Comparison of ENCODE assay signal across 7 cellular contexts in genomic region chr7:90152642-90153253, GRCh38. TPM values are rescaled to one million over a fixed set of nuclear protein-coding genes. Genes with fewer than 3 reads are reported as not detected.
A peak's percentile ranks its signal among the peaks of the same experiment; 100 is the strongest.
DNase-seq lines count a peak whose midpoint lies in the region; TF ChIP-seq lines count a peak whose summit lies in the region.
"Not testable (repeated sequence)": the region's sequence is repeated elsewhere in the genome, so short reads cannot be mapped to it uniquely, and the experiment has no call there.

No MANE protein-coding gene starts in this region.

- TF ChIP-seq CTCF in HEK293 (tag by site-specific recombination; IDR thresholded peaks at IDR 0.05), result not testable (repeated sequence)
- peak in 5 of 6 experiments; percentile 54 to 81 (median 74) for TF ChIP-seq CTCF in Peyer's patch (IDR thresholded peaks at IDR 0.05)
- TF ChIP-seq CTCF in brain (conservative IDR thresholded peaks at IDR 0.05), result peak; percentile 73 to 85
- peak; percentile 80 for TF ChIP-seq CTCF in neural cell (IDR thresholded peaks at IDR 0.05; ENCODE audit: poor library complexity, severe bottlenecking)

- TF ChIP-seq EP300 in neural cell (conservative IDR thresholded peaks at IDR 0.05; ENCODE audit: poor library complexity, severe bottlenecking), result not testable (repeated sequence)

- H3K27me3 Mint-ChIP-seq in brain, result peaks cover 21% of the 10 kb centered on the region

- TF ChIP-seq POLR2A in Peyer's patch (IDR thresholded peaks at IDR 0.05), result not testable (repeated sequence)

- H3K36me3 Mint-ChIP-seq in brain, result not testable (repeated sequence)

- H3K9ac ChIP-seq in neural cell (ENCODE audit: low read length), result not testable (repeated sequence)

- CTCF ChIA-PET in HEK293 (lab: Yijun Ruan, JAX), result interaction anchor here (0.6 to 2.9 kb wide), 11 partner anchors 59 to 413 kb away, joined by 3 to 16 read pairs (median 5); partner anchors contain the start of gene STEAP2

- not testable (repeated sequence) for H3K4me2 ChIP-seq in neural cell (ENCODE audit: low read length)

- not testable (repeated sequence) for H3K9me2 ChIP-seq in neural cell (ENCODE audit: insufficient read depth, low read length)

- DNase-seq in DMS53 treated with DMSO at 0.1 percent for 48 hours (lab: John Stamatoyannopoulos, UW; ENCODE audit: unreplicated experiment) (peak; percentile 89), NCI-H1694 treated with DMSO at 0.1 percent for 48 hours (lab: John Stamatoyannopoulos, UW) (peak; percentile 52), glomerular visceral epithelial cell (ENCODE audit: extremely low spot score) (peak; percentile 63)
- DNase-seq in Peyer's patch, result not testable (repeated sequence)

- H3K4me3 ChIP-seq in HEK293 (ENCODE audit: low read depth, low read length); Peyer's patch; neural cell (ENCODE audit: low read length): not testable (repeated sequence)

- H3K27me3 ChIP-seq in Peyer's patch; neural cell (ENCODE audit: insufficient read depth, low read depth, low read length): not testable (repeated sequence)

- not testable (repeated sequence) for H3K4me1 ChIP-seq in HEK293 (ENCODE audit: control insufficient read depth, insufficient read depth, low read length); Peyer's patch

- H3K79me2 ChIP-seq in neural cell (replicated peaks; ENCODE audit: insufficient read depth, low read length), result not testable (repeated sequence)

- H4K20me1 ChIP-seq in neural cell (ENCODE audit: insufficient read depth), result not testable (repeated sequence)

- not testable (repeated sequence) for H3K27ac ChIP-seq in HEK293 (ENCODE audit: extremely low read depth, low read depth, low read length); Peyer's patch; neural cell (ENCODE audit: low read length)

- H3K9me3 ChIP-seq in HEK293 (ENCODE audit: control insufficient read depth, insufficient read depth, low read depth, low read length); Peyer's patch; neural cell (ENCODE audit: low read length): not testable (repeated sequence)

- H3K9me3 Mint-ChIP-seq in brain, result not testable (repeated sequence)

- H3K4me3 Mint-ChIP-seq in brain, result peak overlapping the region; percentile 22 to 83 (median 63)

- POLR2A ChIA-PET in HEK293 (lab: Yijun Ruan, JAX), result not testable (repeated sequence)

- TF ChIP-seq RAD21 in neural cell (conservative IDR thresholded peaks at IDR 0.05), result peak; percentile 82

- H3K27ac Mint-ChIP-seq in brain, result peak overlapping the region in 2 of 5 experiments; percentile 76 to 81

- not testable (repeated sequence) for H3F3A ChIP-seq in neural cell (ENCODE audit: insufficient read depth, low read length, poor library complexity, severe bottlenecking)

- not testable (repeated sequence) for H3K4me1 Mint-ChIP-seq in brain

- H3K36me3 ChIP-seq in HEK293 (ENCODE audit: control insufficient read depth in 2 of 2, insufficient read depth in 1 of 2, low read length in 2 of 2); Peyer's patch; neural cell (ENCODE audit: insufficient read depth, low read length): not testable (repeated sequence)

- H2AFZ ChIP-seq in neural cell (ENCODE audit: low read depth, low read length), result not testable (repeated sequence)

TF ChIP-seq in HEK293, 187 proteins besides CTCF, POLR2A, EP300 and RAD21:
- peak; percentile 79 for TF ChIP-seq ZNF654 (tag by site-specific recombination; IDR thresholded peaks at IDR 0.05; ENCODE audit: low read depth)
- peak; percentile 86 for TF ChIP-seq SCRT2 (tag by site-specific recombination; IDR thresholded peaks at IDR 0.05)
- 0 out of 2 replicates have a peak, but pooled peaks have one; percentile 39 for TF ChIP-seq ZNF660 (tag by site-specific recombination; IDR thresholded peaks at IDR 0.05)
- TF ChIP-seq ZNF362 (tag by site-specific recombination; IDR thresholded peaks at IDR 0.05), result peak; percentile 88
- TF ChIP-seq SCRT1 (tag by site-specific recombination; IDR thresholded peaks at IDR 0.05; ENCODE audit: borderline replicate concordance), result peak; percentile 63; the same call in 1 of the 2 replicates
- 0 out of 2 replicates have a peak, but pooled peaks have one; percentile 47 for TF ChIP-seq WT1 (tag by site-specific recombination; IDR thresholded peaks at IDR 0.05)

TF ChIP-seq in neural cell, 6 proteins besides CTCF, POLR2A, EP300 and RAD21:
- peak; percentile 87 for TF ChIP-seq SMC3 (conservative IDR thresholded peaks at IDR 0.05; ENCODE audit: poor library complexity)

RNA-seq across cellular contexts. Expression of gene STEAP1, which starts 1.5 kb away (rescaled TPM):
- total RNA-seq in Peyer's patch, result 1 to 10 TPM; 2.0 to 6.6 (median 3.9) TPM
- polyA plus RNA-seq in brain (ENCODE audit: insufficient read depth, low read depth, low replicate concordance) (0.32 TPM), neural cell (not detected in 2 replicates)
- polyA minus RNA-seq in neural cell, result not detected in 2 replicates

RNA-seq across cellular contexts. Expression of gene STEAP2, which starts 58.8 kb away (rescaled TPM):
- 10 to 100 TPM in 3 of 4 donors, 1 to 10 TPM in 1; 8.3 to 22.4 (median 17.4) TPM for total RNA-seq in Peyer's patch
- polyA plus RNA-seq in brain (ENCODE audit: insufficient read depth, low read depth, low replicate concordance) (2.1 TPM), neural cell (4.6 and 5.9 TPM in 2 replicates)
- polyA minus RNA-seq in neural cell, result 6.3 and 9.1 TPM in 2 replicates
